14 cellular contexts compared by ENCODE assay signal in the genomic region with DNA sequence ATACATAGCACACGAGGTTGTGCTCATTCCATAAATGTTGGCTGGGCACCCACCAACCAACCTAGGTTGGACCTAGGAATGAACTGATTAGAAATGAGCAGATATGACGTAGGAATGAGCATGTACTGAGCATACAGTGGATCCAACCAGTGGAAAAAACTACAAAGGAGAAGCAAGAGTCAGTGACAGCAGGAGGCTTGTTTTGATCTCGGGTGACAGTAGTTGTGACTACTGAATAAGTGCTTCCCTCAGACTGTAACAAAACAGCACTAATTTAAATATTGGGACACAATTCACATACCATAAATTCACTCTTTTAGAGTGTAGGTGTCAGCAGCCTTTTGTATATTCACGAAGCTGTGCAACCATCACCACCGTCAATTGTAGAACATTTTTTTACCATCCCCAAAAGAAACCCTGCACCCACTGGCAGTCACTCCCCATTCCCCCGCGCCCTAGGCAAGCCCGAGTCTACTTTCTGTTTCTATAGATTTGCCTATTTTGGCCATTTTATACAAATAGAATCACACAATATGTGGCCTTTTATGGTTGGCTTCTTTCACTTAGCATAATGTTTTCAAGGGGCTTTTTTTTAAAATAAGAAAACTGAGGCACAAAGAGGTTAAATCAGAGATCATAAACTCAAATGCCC. TPM values are rescaled to one million over a fixed set of nuclear protein-coding genes. Genes with fewer than 3 reads are reported as not detected.
DNase-seq lines count a peak whose midpoint lies in the region; ATAC-seq, FAIRE-seq and TF ChIP-seq lines count a peak whose summit lies in the region.
"Had no signal": no experiment of that assay in that cellular context is flagged by ENCODE, and none has a peak within 500 bp of the region (broad histone marks: within the 10 kb centered on the region; RNA-seq: fewer than 3 reads in every experiment).

No MANE protein-coding gene starts in this region.

- H3K36me3 ChIP-seq in OCI-LY1 (ENCODE audit: insufficient read depth, low read length) = peaks cover 8% of the 10 kb centered on the region; the same call in 1 of the 2 replicates
- no peaks in the 10 kb centered on the region for H3K36me3 ChIP-seq in uterus

- peaks cover 20% of the 10 kb centered on the region for H3K79me2 ChIP-seq in OCI-LY1 (ENCODE audit: insufficient read depth, low read length)

- peak overlapping the region; percentile 19 for H3K4me3 ChIP-seq in OCI-LY1 (ENCODE audit: low read depth, low read length, poor library complexity, severe bottlenecking)
- no peak overlapping the region for H3K4me3 ChIP-seq in uterus
- H3K4me3 ChIP-seq: SK-N-MC, stomach had no signal

- H3K4me1 ChIP-seq in OCI-LY1 (ENCODE audit: insufficient read depth, low read length, severe bottlenecking) = peaks cover 31% of the 10 kb centered on the region
- H3K4me1 ChIP-seq in uterus = no peaks in the 10 kb centered on the region

- peak overlapping the region; percentile 25; the same call in 1 of the 2 replicates for H3K9ac ChIP-seq in OCI-LY1 (ENCODE audit: low read length)

- H4K20me1 ChIP-seq in OCI-LY1 (ENCODE audit: insufficient read depth, low read length) = no peaks in the 10 kb centered on the region

- H3F3A ChIP-seq in OCI-LY1 (ENCODE audit: insufficient read depth, low read length) = no peaks in the 10 kb centered on the region

- intact Hi-C loops in uterus (cut with DNase I; ENCODE audit: low total_unique reads) = no loop called here

- TF ChIP-seq CTCF in OCI-LY1 (IDR thresholded peaks at IDR 0.05; ENCODE audit: low read length) (no peak), uterus (IDR thresholded peaks at IDR 0.05) (no peak)

- peak overlapping the region; percentile 5 for H3K27ac ChIP-seq in OCI-LY1 (ENCODE audit: low read depth, low read length, poor library complexity, severe bottlenecking)
- no peak overlapping the region for H3K27ac ChIP-seq in uterus
- H3K27ac ChIP-seq: SK-N-MC, stomach had no signal

- peak; percentile 45 for ATAC-seq in GM21381 (IDR thresholded peaks at IDR 0.05; ENCODE audit: unreplicated experiment)
- ATAC-seq in HG03060 (IDR thresholded peaks at IDR 0.05; ENCODE audit: low read depth, unreplicated experiment) = peak; percentile 35
- ATAC-seq in GM21528 (IDR thresholded peaks at IDR 0.05; ENCODE audit: low FRiP score, unreplicated experiment) = no peak

- H3K9me2 ChIP-seq in OCI-LY1 (ENCODE audit: low read depth, low read length) = no peaks in the 10 kb centered on the region

- no peak for DNase-seq in GM18507 (ENCODE audit: extremely low spot score, insufficient read length, low read depth)
- DNase-seq in NCI-H345 (lab: John Stamatoyannopoulos, UW) = no peak
- no peak for DNase-seq in uterus
- DNase-seq in NCI-H2029 treated with DMSO at 0.1 percent for 48 hours (lab: John Stamatoyannopoulos, UW) = no peak
- DNase-seq: DMS79; NCI-H2081 treated with DMSO at 0.1 percent for 48 hours; retina; stimulated activated CD4-positive, alpha-beta T cell treated with anti-CD3 and anti-CD28 coated beads, Interleukin-4, amount 100 ng/mL, for 24 hours; stomach had no signal

- H3K9me3 ChIP-seq in OCI-LY1 (ENCODE audit: low read length) (no peaks in the 10 kb centered on the region), uterus (no peaks in the 10 kb centered on the region)
- H3K9me3 ChIP-seq: stomach had no signal

- TF ChIP-seq POLR2A in uterus (IDR thresholded peaks at IDR 0.05) = no peak

- H2AFZ ChIP-seq in OCI-LY1 (ENCODE audit: low read length) = no peak overlapping the region

- H3K27me3 ChIP-seq in OCI-LY1 (ENCODE audit: insufficient read depth, low read length) = no peaks in the 10 kb centered on the region
- no peaks in the 10 kb centered on the region for H3K27me3 ChIP-seq in uterus
- H3K27me3 ChIP-seq: stomach had no signal

- peak; percentile 83 for FAIRE-seq in GM18507 (lab: Jason Lieb, UNC)

- H3K4me2 ChIP-seq in OCI-LY1 (ENCODE audit: low read length) = peak overlapping the region; percentile 34

RNA-seq across cellular contexts. Expression of a gene that starts 7.0 kb away (rescaled TPM):
- 10 to 100 TPM in 3 of 4 donors, 1 to 10 TPM in 1; 4.7 to 30.6 (median 17.4) TPM for total RNA-seq in uterus
